In genomic region chr20:52003976-52004375, GRCh38 we compare ENCODE assay signal across 1 cellular context.
TF ChIP-seq lines count a peak whose summit lies in the region.

No MANE protein-coding gene starts in this region.

TF ChIP-seq in IMR-90, 13 proteins besides CTCF, POLR2A, EP300 and RAD21 (continued from another document):
- TF ChIP-seq ELK1 (IDR thresholded peaks at IDR 0.05; ENCODE audit: borderline replicate concordance, low read depth, low read length) (no peak), RCOR1 (IDR thresholded peaks at IDR 0.05; ENCODE audit: insufficient replicate concordance, low read length) (no peak), USF2 (IDR thresholded peaks at IDR 0.05; ENCODE audit: low read depth, low read length) (no peak), SMC3 (IDR thresholded peaks at IDR 0.05; ENCODE audit: low read depth, low read length) (no peak), MXI1 (IDR thresholded peaks at IDR 0.05; ENCODE audit: borderline replicate concordance, low read depth, low read length) (no peak), CHD1 (IDR thresholded peaks at IDR 0.05; ENCODE audit: low read depth, low read length) (no peak)
